29 cellular contexts compared by ENCODE assay signal in the genomic region with DNA sequence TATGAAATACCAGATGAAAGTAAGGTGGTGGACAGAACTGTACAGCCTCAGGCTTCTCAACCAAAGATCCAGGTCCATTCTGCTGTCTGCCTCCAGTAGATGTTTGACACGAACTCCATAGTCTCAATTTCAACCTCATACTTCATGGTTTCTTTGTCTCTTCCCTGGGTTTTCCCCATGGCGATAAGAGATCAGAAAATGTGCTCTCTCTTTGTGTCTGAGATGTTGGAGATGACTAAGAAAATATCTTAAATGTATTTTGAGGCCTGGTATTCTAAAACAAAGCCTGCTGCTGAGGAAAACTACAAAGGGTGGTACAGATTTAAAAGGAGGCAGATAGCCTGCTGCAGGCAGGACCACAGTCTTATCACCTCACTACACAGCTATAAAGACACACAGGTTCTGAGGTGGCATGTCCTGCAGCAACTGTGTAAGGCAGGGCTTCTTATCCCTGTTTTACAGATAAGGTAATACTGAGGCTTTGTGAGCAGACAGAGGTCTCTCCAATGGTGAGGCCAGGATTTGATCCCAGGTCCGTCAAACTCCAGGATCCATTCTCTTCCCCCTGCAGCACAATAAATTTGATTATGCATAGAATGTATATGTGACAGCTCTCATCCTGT. TPM values are rescaled to one million over a fixed set of nuclear protein-coding genes. Genes with fewer than 3 reads are reported as not detected.
DNase-seq lines count a peak whose midpoint lies in the region; ATAC-seq, FAIRE-seq and TF ChIP-seq lines count a peak whose summit lies in the region.
"Had no signal": no experiment of that assay in that cellular context is flagged by ENCODE, and none has a peak within 500 bp of the region (broad histone marks: within the 10 kb centered on the region; RNA-seq: fewer than 3 reads in every experiment).

No MANE protein-coding gene starts in this region.

- H3K4me1 ChIP-seq in GM12878 (ENCODE audit: control insufficient read depth, insufficient read depth, low read length) = peaks cover 10% of the 10 kb centered on the region
- peaks cover 0 to 4% (median 2%) of the 10 kb centered on the region in 4 donors for H3K4me1 ChIP-seq in transverse colon

- TF ChIP-seq POLR2A in GM12878 (IDR thresholded peaks at IDR 0.05; ENCODE audit: low read depth, low read length) = no peak
- no peak for TF ChIP-seq POLR2A in transverse colon (IDR thresholded peaks at IDR 0.05)

- H3K9me3 ChIP-seq in GM12878 (replicated peaks; ENCODE audit: control insufficient read depth, insufficient read depth, low read length) (no peaks in the 10 kb centered on the region), transverse colon (no peaks in the 10 kb centered on the region)

- H3K4me2 ChIP-seq in GM12878 (ENCODE audit: control insufficient read depth, insufficient read depth) = no peak overlapping the region; the same call in 1 of the 2 replicates
- H3K4me2 ChIP-seq: GM23338, KMS-11 had no signal

- peak overlapping the region; percentile 8; the same call in 1 of the 2 replicates for H2AFZ ChIP-seq in GM12878 (ENCODE audit: control insufficient read depth, low read depth, low read length)
- H2AFZ ChIP-seq: GM23338 had no signal

- no peaks in the 10 kb centered on the region for H4K20me1 ChIP-seq in GM12878 (ENCODE audit: control insufficient read depth, insufficient read depth)

- no peak for TF ChIP-seq RAD21 in GM12878 (IDR thresholded peaks at IDR 0.05; ENCODE audit: insufficient read depth, low read depth, low read length)

- H3K4me3 ChIP-seq in GM12865 (ENCODE audit: low read depth, low read length) (no peak overlapping the region), GM12878 (no peak overlapping the region), transverse colon (no peak overlapping the region)
- H3K4me3 ChIP-seq: GM23338 had no signal

- ATAC-seq in HG02870 (IDR thresholded peaks at IDR 0.05; ENCODE audit: unreplicated experiment) (peak; percentile 48), GM12878 (peak; percentile 59)
- ATAC-seq: GM23338 had no signal

- peak overlapping the region; percentile 4; the same call in 1 of the 2 replicates for H3K27ac ChIP-seq in GM12878 (ENCODE audit: control insufficient read depth, insufficient read depth)
- no peak overlapping the region for H3K27ac ChIP-seq in transverse colon
- H3K27ac ChIP-seq: KMS-11 had no signal

- DNase-seq in GM12865 (ENCODE audit: low read depth) (peak; percentile 21), GM19239 (ENCODE audit: insufficient read length, low spot score) (no peak), GM12878 (ENCODE audit: low read depth, low spot score) (no peak), transverse colon (no peak), NAMALWA (ENCODE audit: low spot score) (no peak), superior temporal gyrus (ENCODE audit: extremely low spot score) (no peak), dedifferentiated amniotic fluid mesenchymal stem cell (ENCODE audit: extremely low spot score) (no peak)
- DNase-seq: 8988T, ACHN, Calu3, DMS153, H9, HFFc6, IMR-90, MM.1S, NCI-H1092, NCI-H1417 treated with DMSO at 0.1 percent for 48 hours, NCI-H1694 treated with DMSO at 0.1 percent for 48 hours, NCI-H2081, NCI-H2227 treated with DMSO at 0.1 percent for 48 hours, NCI-H526 treated with DMSO at 0.1 percent for 48 hours, Right ventricle myocardium superior, RPMI8226, T-helper 1 cell had no signal

- no peaks in the 10 kb centered on the region for H3K36me3 ChIP-seq in GM12878 (ENCODE audit: control insufficient read depth in 2 of 2, insufficient read depth in 2 of 2, low read length in 1 of 2)
- H3K36me3 ChIP-seq in transverse colon = no peaks in the 10 kb centered on the region

- intact Hi-C loops in GM12878 (cut with micrococcal nuclease; ENCODE audit: unreplicated experiment) (no loop called here), transverse colon (cut with DNase I; ENCODE audit: low total_unique reads) (no loop called here)

- H3K27me3 ChIP-seq in GM12878 (replicated peaks in 1 of 2; ENCODE audit: control insufficient read depth in 2 of 2, insufficient read depth in 2 of 2, low read length in 1 of 2) (no peaks in the 10 kb centered on the region), transverse colon (no peaks in the 10 kb centered on the region)

- TF ChIP-seq CTCF in GM12865 (IDR thresholded peaks at IDR 0.05; ENCODE audit: insufficient read depth, low read depth, low read length, missing control alignments) = no peak
- TF ChIP-seq CTCF in GM12878 (IDR thresholded peaks at IDR 0.05 in 2 of 3, conservative IDR thresholded peaks at IDR 0.05 in 1 of 3; ENCODE audit: control insufficient read depth in 2 of 3, extremely low read depth in 1 of 3, insufficient read depth in 1 of 3, low read depth in 3 of 3, low read length in 3 of 3) = no peak
- TF ChIP-seq CTCF in transverse colon (IDR thresholded peaks at IDR 0.05) = no peak

- RAD21 ChIA-PET in GM12878 (lab: Charles Lee; ENCODE audit: unreplicated experiment) = interaction anchor here (1.8 to 2.6 kb wide), 3 partner anchors 14 to 38 kb away, joined by 5 to 11 read pairs (median 8); no protein-coding TSS in a partner anchor

- WGBS in GM12878 (ENCODE audit: insufficient coverage, insufficient replicate concordance, low lambda C conversion rate, missing lambda C conversion rate) = 30% methylated on average over 3 of the region's 3 CpGs
- 78 to 89% methylated on average over 3 of the region's 3 CpGs for WGBS in transverse colon (ENCODE audit: low coverage in 1 of 2), 2 donors

- POLR2A ChIA-PET in GM12878 (lab: Charles Lee) = interaction anchor here (3.3 kb wide), 1 partner anchor 13 kb away, joined by 15 read pairs; no protein-coding TSS in a partner anchor

- H3K9ac ChIP-seq in GM12878 (ENCODE audit: control insufficient read depth, insufficient read depth, low read length) = no peak overlapping the region
- H3K9ac ChIP-seq: KMS-11 had no signal

- no peaks in the 10 kb centered on the region for H3K79me2 ChIP-seq in GM12878 (ENCODE audit: control insufficient read depth, insufficient read depth, low read length)

- no TSS peak for BruUV-seq in GM12878 (replicated peaks; lab: Mats Ljungman, UMichigan)

- CTCF ChIA-PET in GM12878 (lab: Yijun Ruan, JAX) = interaction anchor here (1.0 to 5.2 kb wide), 5 partner anchors 10 to 293 kb away, joined by 3 to 26 read pairs (median 3); no protein-coding TSS in a partner anchor

- FAIRE-seq in GM19239 (lab: Jason Lieb, UNC) (peak; percentile 26), GM12878 (lab: Jason Lieb, UNC) (no peak)

- TF ChIP-seq EP300 in GM12878 (IDR thresholded peaks at IDR 0.05; ENCODE audit: borderline replicate concordance in 1 of 2, control insufficient read depth in 1 of 2, low read depth in 2 of 2, low read length in 2 of 2) (no peak), transverse colon (IDR thresholded peaks at IDR 0.05; ENCODE audit: low read depth) (no peak)

- in situ Hi-C loops in GM12878 (cut with MboI) = no loop called here
- in situ Hi-C loops in transverse colon (cut with MboI; ENCODE audit: low pct_ligation_motif_present in 1 of 4, low pct_unique_long_range_greater_than_20kb in 1 of 4, low sequenced_read_pairs in 3 of 4) = loop anchor here in 1 of 4 donors (10.0 kb wide), 1 partner anchor 59 kb away; no protein-coding TSS in a partner anchor

- SMC1A ChIA-PET in GM12878 (lab: Charles Lee; ENCODE audit: uncharacterized antibody, unreplicated experiment) = interaction anchor here (0.9 to 3.2 kb wide), 3 partner anchors 13 to 34 kb away, joined by 5 to 9 read pairs (median 6); no protein-coding TSS in a partner anchor

TF ChIP-seq in GM12878, 131 proteins besides CTCF, POLR2A, EP300 and RAD21 (continues in another document):
- TF ChIP-seq JUNB (IDR thresholded peaks at IDR 0.05) = peak; percentile 51
- 0 out of 2 replicates have a peak, but pooled peaks have one; percentile 36 for TF ChIP-seq TCF7 (IDR thresholded peaks at IDR 0.05; ENCODE audit: borderline replicate concordance)
- TF ChIP-seq RUNX3 (IDR thresholded peaks at IDR 0.05; ENCODE audit: low read length) = peak; percentile 47; the same call in 1 of the 2 replicates
- peak; percentile 81; the same call in 1 of the 2 replicates for TF ChIP-seq NFIC (IDR thresholded peaks at IDR 0.05; ENCODE audit: low read depth, low read length)
- TF ChIP-seq IKZF1 (conservative IDR thresholded peaks at IDR 0.05) = 0 out of 2 replicates have a peak, but pooled peaks have one; percentile 23
- TF ChIP-seq FOXM1 (IDR thresholded peaks at IDR 0.05; ENCODE audit: low read depth, low read length) = peak; percentile 44; the same call in 1 of the 2 replicates
- TF ChIP-seq, protein P1, sequence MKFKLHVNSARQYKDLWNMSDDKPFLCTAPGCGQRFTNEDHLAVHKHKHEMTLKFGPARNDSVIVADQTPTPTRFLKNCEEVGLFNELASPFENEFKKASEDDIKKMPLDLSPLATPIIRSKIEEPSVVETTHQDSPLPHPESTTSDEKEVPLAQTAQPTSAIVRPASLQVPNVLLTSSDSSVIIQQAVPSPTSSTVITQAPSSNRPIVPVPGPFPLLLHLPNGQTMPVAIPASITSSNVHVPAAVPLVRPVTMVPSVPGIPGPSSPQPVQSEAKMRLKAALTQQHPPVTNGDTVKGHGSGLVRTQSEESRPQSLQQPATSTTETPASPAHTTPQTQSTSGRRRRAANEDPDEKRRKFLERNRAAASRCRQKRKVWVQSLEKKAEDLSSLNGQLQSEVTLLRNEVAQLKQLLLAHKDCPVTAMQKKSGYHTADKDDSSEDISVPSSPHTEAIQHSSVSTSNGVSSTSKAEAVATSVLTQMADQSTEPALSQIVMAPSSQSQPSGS (IDR thresholded peaks at IDR 0.05; ENCODE audit: low read length) = peak; percentile 56; the same call in 1 of the 2 replicates

RNA-seq across cellular contexts. Expression of a gene that starts 40.0 kb away (rescaled TPM):
- 378 and 432 TPM in 2 replicates for total RNA-seq in GM12878 (2013; cell fraction: nucleolus; rRNA removed)
- total RNA-seq in GM12878 (2014; rRNA removed) (12.9 TPM in 2 replicates), GM12878 (2014; rRNA removed; fragmentation: Illumina TruSeq; extraction: Trizol) (6.4 and 7.4 TPM in 2 replicates), GM12878 (2021) (19.4 and 22.0 TPM in 2 replicates), transverse colon (under 1 TPM in 3 of 4 donors, not detected in 1; under 0.01 to 0.16 (median 0.14) TPM)
- 3.4 TPM for polyA plus RNA-seq in GM12878 (2011; ENCODE audit: low read depth)
- polyA plus RNA-seq in GM12878 (2011; rRNA removed) (13.6 and 20.5 TPM in 2 replicates), GM12878 (2014; fragmentation: Illumina TruSeq; extraction: Trizol) (5.1 and 5.7 TPM in 2 replicates), GM12878 (2014; fragmentation: Nextera tagmentation; extraction: Ambion mirVana) (1 to 10 TPM in 1 of 2 experiments, under 1 TPM in 1; 0.57 to 1.7 TPM), GM12878 (2014; rRNA removed) (10.2 and 10.3 TPM in 2 replicates), GM12878 (2016; fragmentation: Nextera tagmentation; extraction: Ambion mirVana) (1 to 10 TPM; 7.8 to 9.1 TPM)
- polyA plus RNA-seq in GM12878 (2011; cell fraction: cytosol; rRNA removed) = 12.0 and 12.8 TPM in 2 replicates
- polyA plus RNA-seq in GM12878 (2011; cell fraction: nucleus; rRNA removed) = 112 and 120 TPM in 2 replicates
- 6.3 and 6.5 TPM in 2 replicates for polyA plus RNA-seq in GM12878 (2012)
- polyA minus RNA-seq in GM12878 (2011; rRNA and poly(A)+ RNA removed) = 83.5 and 100 TPM in 2 replicates
- 12.8 and 16.5 TPM in 2 replicates for polyA minus RNA-seq in GM12878 (2011; cell fraction: cytosol; rRNA and poly(A)+ RNA removed)
- polyA minus RNA-seq in GM12878 (2011; cell fraction: nucleus; rRNA and poly(A)+ RNA removed) = 82.6 and 113 TPM in 2 replicates
- total RNA-seq: Calu3, HFFc6, IMR-90, NCI-H460 had no signal
- polyA plus RNA-seq: BJ, IMR-90 had no signal

Comparison
In these comparisons a context has a peak if more than half of its experiments do, and no peak if none do; other contexts are left out.
1. RNA of a gene that starts 40.0 kb away (total RNA-seq): 6.4 to 432 TPM in GM12878; under 0.01 to 0.16 TPM in transverse colon; every median in the first group is over 4 times any median in the second.